Comparison of ENCODE assay signal across 8 cellular contexts in genomic region chr10:73251683-73252444, GRCh38. TPM values are rescaled to one million over a fixed set of nuclear protein-coding genes. Genes with fewer than 3 reads are reported as not detected.
DNase-seq lines count a peak whose midpoint lies in the region; ATAC-seq and TF ChIP-seq lines count a peak whose summit lies in the region.

No MANE protein-coding gene starts in this region.

- no peaks in the 10 kb centered on the region for H3K9me3 ChIP-seq in CD8-positive, alpha-beta memory T cell (ENCODE audit: low read length)
- H3K9me3 ChIP-seq in RWPE2 (ENCODE audit: severe bottlenecking): no peaks in the 10 kb centered on the region

- CTCF ChIA-PET in CD8-positive, alpha-beta memory T cell (lab: Charles Lee): interaction anchor here (1.6 kb wide), 1 partner anchor 244 kb away, joined by 3 read pairs; the partner anchor contains the start of gene PPP3CB

- peaks cover 16% of the 10 kb centered on the region for H3F3A ChIP-seq in GM23338 (replicated peaks; ENCODE audit: low read depth)

- H2AFZ ChIP-seq in GM23338: peak overlapping the region; percentile 66; the same call in 1 of the 2 replicates

- H3K4me3 Mint-ChIP-seq in CD8-positive, alpha-beta memory T cell: peak overlapping the region; percentile 98 to 99 (median 99)
- H3K4me3 Mint-ChIP-seq in GM23338: peak overlapping the region; percentile 99
- peak overlapping the region; percentile 98 to 99 for H3K4me3 Mint-ChIP-seq in effector memory CD8-positive, alpha-beta T cell

- no peak for DNase-seq in CD8-positive, alpha-beta memory T cell
- DNase-seq in GM23338 (ENCODE audit: low spot score) (peak; percentile 54), RWPE2 (ENCODE audit: low spot score) (no peak), myocyte (ENCODE audit: low read depth) (peak; percentile 51), dedifferentiated amniotic fluid mesenchymal stem cell (ENCODE audit: extremely low spot score) (no peak), NCI-H345 (lab: John Stamatoyannopoulos, UW) (no peak), AG08395 (ENCODE audit: low spot score) (no peak)
- DNase-seq in effector memory CD8-positive, alpha-beta T cell: no peak

- no peaks in the 10 kb centered on the region for H3K9me3 Mint-ChIP-seq in CD8-positive, alpha-beta memory T cell
- no peaks in the 10 kb centered on the region for H3K9me3 Mint-ChIP-seq in GM23338
- H3K9me3 Mint-ChIP-seq in effector memory CD8-positive, alpha-beta T cell: no peaks in the 10 kb centered on the region

- ATAC-seq in GM23338 (peak; percentile 11), RWPE2 (ENCODE audit: low read depth) (peak; percentile 69; the same call in 2 of the 3 replicates)
- no peak for ATAC-seq in effector memory CD8-positive, alpha-beta T cell (replicated peaks)

- H3K79me2 ChIP-seq in GM23338 (replicated peaks; ENCODE audit: insufficient read depth): peaks cover 55% of the 10 kb centered on the region

- H3K4me1 ChIP-seq in CD8-positive, alpha-beta memory T cell (ENCODE audit: insufficient read depth, low read length): peaks cover 38% of the 10 kb centered on the region
- H3K4me1 ChIP-seq in GM23338 (ENCODE audit: insufficient read depth): peaks cover 17% of the 10 kb centered on the region
- peaks cover 13% of the 10 kb centered on the region for H3K4me1 ChIP-seq in RWPE2 (ENCODE audit: insufficient read depth, poor library complexity, severe bottlenecking)

- H3K27me3 Mint-ChIP-seq in CD8-positive, alpha-beta memory T cell: no peaks in the 10 kb centered on the region
- peaks cover 5% of the 10 kb centered on the region for H3K27me3 Mint-ChIP-seq in GM23338 (ENCODE audit: insufficient read depth, low read depth, poor library complexity)
- H3K27me3 Mint-ChIP-seq in effector memory CD8-positive, alpha-beta T cell: no peaks in the 10 kb centered on the region

- peak overlapping the region; percentile 90 for H3K4me3 ChIP-seq in CD8-positive, alpha-beta memory T cell (ENCODE audit: low read length)
- peak overlapping the region; percentile 78 for H3K4me3 ChIP-seq in GM23338
- peak overlapping the region; percentile 84 for H3K4me3 ChIP-seq in RWPE2 (ENCODE audit: severe bottlenecking)

- POLR2A ChIA-PET in CD8-positive, alpha-beta memory T cell (lab: Charles Lee): interaction anchor here (1.7 kb wide), 1 partner anchor 244 kb away, joined by 4 read pairs; the partner anchor contains the start of gene PPP3CB

- H3K9me2 ChIP-seq in GM23338 (ENCODE audit: insufficient read depth): no peaks in the 10 kb centered on the region

- TF ChIP-seq CTCF in GM23338 (conservative IDR thresholded peaks at IDR 0.05; ENCODE audit: low read depth in 2 of 2) (no peak), RWPE2 (IDR thresholded peaks at IDR 0.05; ENCODE audit: poor library complexity, severe bottlenecking) (no peak)

- peaks cover 0 to 42% (median 8%) of the 10 kb centered on the region in 3 donors for H3K36me3 Mint-ChIP-seq in CD8-positive, alpha-beta memory T cell
- peaks cover 40% of the 10 kb centered on the region for H3K36me3 Mint-ChIP-seq in GM23338 (ENCODE audit: low read depth)
- peaks cover 49% of the 10 kb centered on the region for H3K36me3 Mint-ChIP-seq in effector memory CD8-positive, alpha-beta T cell (ENCODE audit: insufficient read depth)

- H3K27ac Mint-ChIP-seq in CD8-positive, alpha-beta memory T cell: peak overlapping the region; percentile 87 to 97 (median 95)
- H3K27ac Mint-ChIP-seq in GM23338: peak overlapping the region; percentile 99
- H3K27ac Mint-ChIP-seq in effector memory CD8-positive, alpha-beta T cell: peak overlapping the region; percentile 96

- H4K20me1 ChIP-seq in GM23338 (replicated peaks; ENCODE audit: insufficient read depth): no peaks in the 10 kb centered on the region

- peak overlapping the region; percentile 96 for H3K4me2 ChIP-seq in GM23338

- H3K27ac ChIP-seq in CD8-positive, alpha-beta memory T cell (ENCODE audit: low read depth, low read length): peak overlapping the region; percentile 92
- H3K27ac ChIP-seq in GM23338 (ENCODE audit: low read depth) (peak overlapping the region; percentile 91), RWPE2 (ENCODE audit: poor library complexity, severe bottlenecking) (peak overlapping the region; percentile 77)

- no peaks in the 10 kb centered on the region for H3K36me3 ChIP-seq in CD8-positive, alpha-beta memory T cell (ENCODE audit: insufficient read depth, low read length)
- H3K36me3 ChIP-seq in GM23338 (ENCODE audit: insufficient read depth) (peaks cover 21% of the 10 kb centered on the region), RWPE2 (ENCODE audit: low read depth) (peaks cover 51% of the 10 kb centered on the region)

- no peaks in the 10 kb centered on the region for H3K27me3 ChIP-seq in CD8-positive, alpha-beta memory T cell (ENCODE audit: insufficient read depth, low read length, poor library complexity, severe bottlenecking)
- H3K27me3 ChIP-seq in GM23338 (ENCODE audit: insufficient read depth) (no peaks in the 10 kb centered on the region), RWPE2 (ENCODE audit: insufficient read depth, poor library complexity, severe bottlenecking) (no peaks in the 10 kb centered on the region)

- peaks cover 34 to 52% (median 46%) of the 10 kb centered on the region in 3 donors for H3K4me1 Mint-ChIP-seq in CD8-positive, alpha-beta memory T cell
- peaks cover 9% of the 10 kb centered on the region; the same call in 2 of the 3 replicates for H3K4me1 Mint-ChIP-seq in GM23338
- peaks cover 24% of the 10 kb centered on the region in 2 donors for H3K4me1 Mint-ChIP-seq in effector memory CD8-positive, alpha-beta T cell (ENCODE audit: low read depth in 2 of 2)

TF ChIP-seq in GM23338, 12 proteins besides CTCF, POLR2A, EP300 and RAD21:
- TF ChIP-seq ZNF114 (CRISPR knock-in tag; IDR thresholded peaks at IDR 0.05) (no peak), EZH2phosphoT487 (IDR thresholded peaks at IDR 0.05; ENCODE audit: unreplicated experiment) (no peak), STAT1 (IDR thresholded peaks at IDR 0.05; ENCODE audit: unreplicated experiment) (no peak), POLR2AphosphoS5 (IDR thresholded peaks at IDR 0.05; ENCODE audit: low read depth) (no peak), ZNF331 (CRISPR knock-in tag; IDR thresholded peaks at IDR 0.05; ENCODE audit: low read depth) (no peak), CREB1 (CRISPR knock-in tag; IDR thresholded peaks at IDR 0.05; ENCODE audit: low read depth) (no peak), EZH2 (IDR thresholded peaks at IDR 0.05; ENCODE audit: low read depth, unreplicated experiment) (no peak)
- TF ChIP-seq, protein P1, sequence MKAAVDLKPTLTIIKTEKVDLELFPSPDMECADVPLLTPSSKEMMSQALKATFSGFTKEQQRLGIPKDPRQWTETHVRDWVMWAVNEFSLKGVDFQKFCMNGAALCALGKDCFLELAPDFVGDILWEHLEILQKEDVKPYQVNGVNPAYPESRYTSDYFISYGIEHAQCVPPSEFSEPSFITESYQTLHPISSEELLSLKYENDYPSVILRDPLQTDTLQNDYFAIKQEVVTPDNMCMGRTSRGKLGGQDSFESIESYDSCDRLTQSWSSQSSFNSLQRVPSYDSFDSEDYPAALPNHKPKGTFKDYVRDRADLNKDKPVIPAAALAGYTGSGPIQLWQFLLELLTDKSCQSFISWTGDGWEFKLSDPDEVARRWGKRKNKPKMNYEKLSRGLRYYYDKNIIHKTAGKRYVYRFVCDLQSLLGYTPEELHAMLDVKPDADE (IDR thresholded peaks at IDR 0.05): no peak
- TF ChIP-seq, protein P2, sequence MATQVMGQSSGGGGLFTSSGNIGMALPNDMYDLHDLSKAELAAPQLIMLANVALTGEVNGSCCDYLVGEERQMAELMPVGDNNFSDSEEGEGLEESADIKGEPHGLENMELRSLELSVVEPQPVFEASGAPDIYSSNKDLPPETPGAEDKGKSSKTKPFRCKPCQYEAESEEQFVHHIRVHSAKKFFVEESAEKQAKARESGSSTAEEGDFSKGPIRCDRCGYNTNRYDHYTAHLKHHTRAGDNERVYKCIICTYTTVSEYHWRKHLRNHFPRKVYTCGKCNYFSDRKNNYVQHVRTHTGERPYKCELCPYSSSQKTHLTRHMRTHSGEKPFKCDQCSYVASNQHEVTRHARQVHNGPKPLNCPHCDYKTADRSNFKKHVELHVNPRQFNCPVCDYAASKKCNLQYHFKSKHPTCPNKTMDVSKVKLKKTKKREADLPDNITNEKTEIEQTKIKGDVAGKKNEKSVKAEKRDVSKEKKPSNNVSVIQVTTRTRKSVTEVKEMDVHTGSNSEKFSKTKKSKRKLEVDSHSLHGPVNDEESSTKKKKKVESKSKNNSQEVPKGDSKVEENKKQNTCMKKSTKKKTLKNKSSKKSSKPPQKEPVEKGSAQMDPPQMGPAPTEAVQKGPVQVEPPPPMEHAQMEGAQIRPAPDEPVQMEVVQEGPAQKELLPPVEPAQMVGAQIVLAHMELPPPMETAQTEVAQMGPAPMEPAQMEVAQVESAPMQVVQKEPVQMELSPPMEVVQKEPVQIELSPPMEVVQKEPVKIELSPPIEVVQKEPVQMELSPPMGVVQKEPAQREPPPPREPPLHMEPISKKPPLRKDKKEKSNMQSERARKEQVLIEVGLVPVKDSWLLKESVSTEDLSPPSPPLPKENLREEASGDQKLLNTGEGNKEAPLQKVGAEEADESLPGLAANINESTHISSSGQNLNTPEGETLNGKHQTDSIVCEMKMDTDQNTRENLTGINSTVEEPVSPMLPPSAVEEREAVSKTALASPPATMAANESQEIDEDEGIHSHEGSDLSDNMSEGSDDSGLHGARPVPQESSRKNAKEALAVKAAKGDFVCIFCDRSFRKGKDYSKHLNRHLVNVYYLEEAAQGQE (IDR thresholded peaks at IDR 0.05; ENCODE audit: unreplicated experiment): no peak

RNA-seq across cellular contexts. Expression of gene MRPS16, which starts 0.6 kb away (rescaled TPM):
- total RNA-seq in CD8-positive, alpha-beta memory T cell: 100 to 1,000 TPM; 141 to 146 TPM
- polyA plus RNA-seq in CD8-positive, alpha-beta memory T cell: 102 TPM
- total RNA-seq in GM23338 (2014; rRNA removed; shearing (Covaris generic)): 83.2 and 90.0 TPM in 2 replicates
- 166 and 173 TPM in 2 replicates for polyA plus RNA-seq in GM23338 (2016; fragmentation: Nextera tagmentation; extraction: Ambion mirVana)
- total RNA-seq in myocyte: 88.7 and 89.9 TPM in 2 replicates
- polyA plus RNA-seq in myocyte (2012): 111 TPM

RNA-seq across cellular contexts. Expression of gene DNAJC9, which starts 4.8 kb away (rescaled TPM):
- 10 to 100 TPM; 75.0 to 76.4 TPM for total RNA-seq in CD8-positive, alpha-beta memory T cell
- polyA plus RNA-seq in CD8-positive, alpha-beta memory T cell: 36.3 TPM
- 27.8 and 33.2 TPM in 2 replicates for total RNA-seq in GM23338 (2014; rRNA removed; shearing (Covaris generic))
- polyA plus RNA-seq in GM23338 (2016; fragmentation: Nextera tagmentation; extraction: Ambion mirVana): 23.6 and 31.0 TPM in 2 replicates
- 20.8 and 25.5 TPM in 2 replicates for total RNA-seq in myocyte
- polyA plus RNA-seq in myocyte (2012): 12.1 TPM

Comparison
In these comparisons a context has a peak if more than half of its experiments do, and no peak if none do; other contexts are left out.
1. DNase-seq: peak in GM23338 (single experiment) and myocyte (single experiment); none in CD8-positive, alpha-beta memory T cell (0 of 5), RWPE2 (single experiment), effector memory CD8-positive, alpha-beta T cell (0 of 3), dedifferentiated amniotic fluid mesenchymal stem cell (single experiment), NCI-H345 (single experiment) and AG08395 (single experiment).
2. Peak in every context shown above with its lines, with median percentiles within 50 percentile points of each other: H3K27ac ChIP-seq, H3K4me3 ChIP-seq, H3K27ac Mint-ChIP-seq and H3K4me3 Mint-ChIP-seq.